ENCODE assay signal across 8 cellular contexts in genomic region chr17:37791434-37791833, GRCh38. TPM values are rescaled to one million over a fixed set of nuclear protein-coding genes. Genes with fewer than 3 reads are reported as not detected.
DNase-seq lines count a peak whose midpoint lies in the region; ATAC-seq and TF ChIP-seq lines count a peak whose summit lies in the region.

No MANE protein-coding gene starts in this region.

- no peak overlapping the region for H3K27ac ChIP-seq in CD4-positive, alpha-beta memory T cell (ENCODE audit: low read depth, low read length)
- H3K27ac ChIP-seq in GM23338 (ENCODE audit: low read depth) (no peak overlapping the region), RWPE1 (no peak overlapping the region), osteoblast (ENCODE audit: low read depth, low read length) (no peak overlapping the region), vagina (no peak overlapping the region)

- H4K20me1 ChIP-seq in GM23338 (replicated peaks; ENCODE audit: insufficient read depth) = no peaks in the 10 kb centered on the region
- H4K20me1 ChIP-seq in osteoblast (ENCODE audit: insufficient read depth, low read length) = no peaks in the 10 kb centered on the region

- no peak overlapping the region for H3K4me3 ChIP-seq in CD4-positive, alpha-beta memory T cell (ENCODE audit: low read length in 2 of 2)
- no peak overlapping the region for H3K4me3 ChIP-seq in GM23338
- H3K4me3 ChIP-seq in osteoblast (ENCODE audit: insufficient read depth, low read length) = no peak overlapping the region
- no peak overlapping the region for H3K4me3 ChIP-seq in vagina
- no peak overlapping the region for H3K4me3 ChIP-seq in lower leg skin (ENCODE audit: low read depth, poor library complexity, severe bottlenecking)

- no peaks in the 10 kb centered on the region for H3F3A ChIP-seq in GM23338 (replicated peaks; ENCODE audit: low read depth)

- POLR2A ChIA-PET in CD4-positive, alpha-beta memory T cell (lab: Charles Lee; ENCODE audit: partially characterized antibody) = no interaction called here
- POLR2A ChIA-PET in RWPE1 (lab: Yijun Ruan, JAX; ENCODE audit: low non-redundant PET) = no interaction called here

- H3K9me3 Mint-ChIP-seq in CD4-positive, alpha-beta memory T cell = no peaks in the 10 kb centered on the region
- H3K9me3 Mint-ChIP-seq in GM23338 = no peaks in the 10 kb centered on the region; the same call in 2 of the 3 replicates

- DNase-seq in CD4-positive, alpha-beta memory T cell = peak; percentile 44 to 56 (median 47)
- DNase-seq in GM23338 (ENCODE audit: low spot score) (peak; percentile 59), RWPE1 (ENCODE audit: low spot score) (no peak), dermis blood vessel endothelial cell (peak; percentile 33), osteoblast (ENCODE audit: insufficient read length, low spot score, missing footprints) (peak; percentile 88), vagina (ENCODE audit: extremely low spot score in 2 of 2) (no peak), NCI-H128 (lab: John Stamatoyannopoulos, UW; ENCODE audit: unreplicated experiment) (no peak), lower leg skin (ENCODE audit: low spot score in 2 of 2) (no peak)

- no peak overlapping the region for H3K27ac Mint-ChIP-seq in CD4-positive, alpha-beta memory T cell
- H3K27ac Mint-ChIP-seq in GM23338 = no peak overlapping the region

- no peaks in the 10 kb centered on the region for H3K27me3 ChIP-seq in CD4-positive, alpha-beta memory T cell (ENCODE audit: insufficient read depth, low read length)
- H3K27me3 ChIP-seq in GM23338 (ENCODE audit: insufficient read depth) = no peaks in the 10 kb centered on the region
- peaks cover 31% of the 10 kb centered on the region for H3K27me3 ChIP-seq in osteoblast (ENCODE audit: insufficient read depth, low read length)
- H3K27me3 ChIP-seq in vagina = no peaks in the 10 kb centered on the region

- TF ChIP-seq POLR2A in vagina (IDR thresholded peaks at IDR 0.05) (no peak), lower leg skin (IDR thresholded peaks at IDR 0.05) (no peak)

- no peak overlapping the region for H3K4me2 ChIP-seq in GM23338
- no peak overlapping the region for H3K4me2 ChIP-seq in osteoblast (ENCODE audit: insufficient read depth, low read length)

- H3K79me2 ChIP-seq in GM23338 (replicated peaks; ENCODE audit: insufficient read depth) (no peaks in the 10 kb centered on the region), osteoblast (ENCODE audit: insufficient read depth, low read length) (no peaks in the 10 kb centered on the region)

- intact Hi-C loops in CD4-positive, alpha-beta memory T cell (cut with micrococcal nuclease) = loop anchor here (1.0 kb wide), 1 partner anchor 264 kb away; no protein-coding TSS in a partner anchor
- intact Hi-C loops in vagina (cut with DNase I) = no loop called here
- intact Hi-C loops in lower leg skin (cut with DNase I; ENCODE audit: low total_unique reads) = no loop called here

- no peak overlapping the region for H2AFZ ChIP-seq in GM23338
- H2AFZ ChIP-seq in osteoblast (ENCODE audit: low read length) = no peak overlapping the region

- H3K9me2 ChIP-seq in GM23338 (ENCODE audit: insufficient read depth) = peaks cover 5% of the 10 kb centered on the region

- H3K4me1 ChIP-seq in CD4-positive, alpha-beta memory T cell (ENCODE audit: insufficient read depth, low read length) = no peaks in the 10 kb centered on the region
- H3K4me1 ChIP-seq in GM23338 (ENCODE audit: insufficient read depth) (no peaks in the 10 kb centered on the region), osteoblast (ENCODE audit: insufficient read depth, low read length) (no peaks in the 10 kb centered on the region), vagina (no peaks in the 10 kb centered on the region)

- no peaks in the 10 kb centered on the region for H3K36me3 ChIP-seq in CD4-positive, alpha-beta memory T cell (ENCODE audit: insufficient read depth, low read length)
- H3K36me3 ChIP-seq in GM23338 (ENCODE audit: insufficient read depth) (no peaks in the 10 kb centered on the region; the same call in 1 of the 2 replicates), osteoblast (ENCODE audit: insufficient read depth, low read length) (no peaks in the 10 kb centered on the region), vagina (no peaks in the 10 kb centered on the region)

- no peak overlapping the region for H3K4me3 Mint-ChIP-seq in CD4-positive, alpha-beta memory T cell
- no peak overlapping the region for H3K4me3 Mint-ChIP-seq in GM23338

- peaks cover 22 to 24% of the 10 kb centered on the region in 2 donors for H3K27me3 Mint-ChIP-seq in CD4-positive, alpha-beta memory T cell
- H3K27me3 Mint-ChIP-seq in GM23338 (ENCODE audit: insufficient read depth, low read depth, poor library complexity) = peaks cover 4% of the 10 kb centered on the region

- H3K4me1 Mint-ChIP-seq in CD4-positive, alpha-beta memory T cell = peaks cover 0 to 4% (median 0%) of the 10 kb centered on the region in 4 donors
- no peaks in the 10 kb centered on the region; the same call in 2 of the 3 replicates for H3K4me1 Mint-ChIP-seq in GM23338

- ATAC-seq in GM23338 = peak; percentile 74

- CTCF ChIA-PET in CD4-positive, alpha-beta memory T cell (lab: Charles Lee; ENCODE audit: partially characterized antibody) = interaction anchor here (0.7 to 2.4 kb wide), 6 partner anchors 11 to 417 kb away, joined by 3 to 9 read pairs (median 3); no protein-coding TSS in a partner anchor
- CTCF ChIA-PET in RWPE1 (lab: Yijun Ruan, JAX) = interaction anchor here (1.5 kb wide), 1 partner anchor 11 kb away, joined by 3 read pairs; no protein-coding TSS in a partner anchor

- TF ChIP-seq CTCF in GM23338 (conservative IDR thresholded peaks at IDR 0.05; ENCODE audit: low read depth in 2 of 2) = peak; percentile 68 to 82
- 0 out of 2 replicates have a peak, but pooled peaks have one; percentile 11 for TF ChIP-seq CTCF in RWPE1 (conservative IDR thresholded peaks at IDR 0.05; ENCODE audit: low read depth)
- TF ChIP-seq CTCF in osteoblast (IDR thresholded peaks at IDR 0.05; ENCODE audit: extremely low read depth, low read depth, low read length) = peak; percentile 57
- no peak for TF ChIP-seq CTCF in vagina (IDR thresholded peaks at IDR 0.05)
- TF ChIP-seq CTCF in lower leg skin (IDR thresholded peaks at IDR 0.05) = no peak

- 48 to 51% methylated on average over 8 of the region's 8 CpGs for WGBS in lower leg skin, 2 donors

- no peaks in the 10 kb centered on the region for H3K9me3 ChIP-seq in CD4-positive, alpha-beta memory T cell (ENCODE audit: control insufficient read depth in 1 of 2, low read length in 2 of 2)
- H3K9me3 ChIP-seq in osteoblast (ENCODE audit: low read depth, low read length) = no peaks in the 10 kb centered on the region
- no peaks in the 10 kb centered on the region for H3K9me3 ChIP-seq in vagina

- no peaks in the 10 kb centered on the region for H3K36me3 Mint-ChIP-seq in CD4-positive, alpha-beta memory T cell
- H3K36me3 Mint-ChIP-seq in GM23338 (ENCODE audit: low read depth) = no peaks in the 10 kb centered on the region

RNA-seq across cellular contexts. Expression of gene HNF1B, which starts 46.6 kb away (rescaled TPM):
- not detected for total RNA-seq in CD4-positive, alpha-beta memory T cell
- not detected for polyA plus RNA-seq in CD4-positive, alpha-beta memory T cell
- 0.04 and 0.07 TPM in 2 replicates for total RNA-seq in GM23338 (2014; rRNA removed; shearing (Covaris generic))
- polyA plus RNA-seq in GM23338 (2016; fragmentation: Nextera tagmentation; extraction: Ambion mirVana) = 0.19 TPM in 1 of 2 replicates, not detected in the other
- total RNA-seq in dermis blood vessel endothelial cell (0.05 and 0.34 TPM in 2 replicates), osteoblast (not detected in 2 replicates), vagina (not detected), lower leg skin (not detected)

Comparison
In these comparisons a context has a peak if more than half of its experiments do, and no peak if none do; other contexts are left out.
1. DNase-seq: peak in CD4-positive, alpha-beta memory T cell (5 of 5), GM23338 (single experiment), dermis blood vessel endothelial cell (single experiment) and osteoblast (single experiment); none in RWPE1 (single experiment), vagina (0 of 2), NCI-H128 (single experiment) and lower leg skin (0 of 2).
2. CTCF ChIP-seq: peak in GM23338 (2 of 2), RWPE1 (single experiment) and osteoblast (single experiment); none in vagina (0 of 3) and lower leg skin (0 of 3).